22 cellular contexts compared by ENCODE assay signal in the genomic region with DNA sequence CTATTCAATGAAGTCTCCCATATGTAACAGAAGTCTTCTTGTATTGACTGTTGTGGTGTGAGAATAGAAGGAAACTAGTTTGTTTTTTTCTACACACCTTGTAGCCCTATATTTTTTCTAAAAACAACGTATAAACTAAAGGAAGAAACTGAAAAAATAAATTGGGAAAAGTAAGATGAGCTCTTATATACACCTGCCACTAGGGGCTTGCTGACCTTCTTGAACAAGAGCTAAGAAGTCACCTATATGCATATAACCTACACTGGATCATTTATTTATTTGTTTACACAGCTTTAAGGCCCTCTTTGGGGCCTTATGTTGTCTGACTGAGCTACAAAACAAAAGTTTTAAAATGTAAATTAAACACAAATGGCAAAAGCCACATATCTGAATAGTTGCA.
A peak's percentile ranks its signal among the peaks of the same experiment; 100 is the strongest.
DNase-seq lines count a peak whose midpoint lies in the region; ATAC-seq and TF ChIP-seq lines count a peak whose summit lies in the region.
"Had no signal": no experiment of that assay in that cellular context is flagged by ENCODE, and none has a peak within 500 bp of the region (broad histone marks: within the 10 kb centered on the region; RNA-seq: fewer than 3 reads in every experiment).

No MANE protein-coding gene starts in this region.

- H3K4me1 ChIP-seq in GM23248 (ENCODE audit: insufficient read depth) = no peaks in the 10 kb centered on the region
- H3K4me1 ChIP-seq in OCI-LY7 (ENCODE audit: insufficient read depth, low read length, poor library complexity, severe bottlenecking) = no peaks in the 10 kb centered on the region
- H3K4me1 ChIP-seq: esophagus squamous epithelium, heart right ventricle, upper lobe of left lung had no signal

- no peaks in the 10 kb centered on the region for H4K20me1 ChIP-seq in GM23248 (ENCODE audit: insufficient read depth)
- no peaks in the 10 kb centered on the region for H4K20me1 ChIP-seq in OCI-LY7 (ENCODE audit: insufficient read depth, low read length)

- no peaks in the 10 kb centered on the region for H3K36me3 ChIP-seq in GM23248 (ENCODE audit: low read depth)
- H3K36me3 ChIP-seq in OCI-LY7 (ENCODE audit: insufficient read depth, low read length) = no peaks in the 10 kb centered on the region
- H3K36me3 ChIP-seq: esophagus squamous epithelium, heart right ventricle, upper lobe of left lung had no signal

- no peaks in the 10 kb centered on the region for H3K36me3 Mint-ChIP-seq in activated naive CD4-positive, alpha-beta T cell treated with anti-CD3 and anti-CD28 coated beads, Interleukin-2, amount 10 ng/mL, durations not matched to agents 7 days and 5 days
- H3K36me3 Mint-ChIP-seq: CD8-positive, alpha-beta memory T cell had no signal

- H3F3A ChIP-seq in GM23248 (ENCODE audit: insufficient read depth) = no peaks in the 10 kb centered on the region

- peak; percentile 2 for DNase-seq in GM23248
- DNase-seq in OCI-LY7 (ENCODE audit: low spot score) = peak; percentile 1
- DNase-seq in fibroblast of mammary gland (ENCODE audit: low read depth) = peak; percentile 1
- DNase-seq in activated naive CD4-positive, alpha-beta T cell treated with anti-CD3 and anti-CD28 coated beads, Interleukin-2, amount 10 ng/mL, durations not matched to agents 7 days and 5 days = no peak
- no peak for DNase-seq in EL
- DNase-seq: ACHN; CD8-positive, alpha-beta memory T cell; esophagus squamous epithelium; heart right ventricle; kidney; NK-92 treated with Interleukin-12 subunit alpha and Interleukin-12 subunit beta, amount 100 ng/mL, for 24 hours; retina; Right ventricle myocardium superior; stimulated activated naive CD8-positive, alpha-beta T cell treated with anti-CD3 and anti-CD28 coated beads, Interleukin-15, Interleukin-2, amounts not matched to agents 100 U/mL and 50 U/mL, for 24 hours; T-helper 2 cell; upper lobe of left lung had no signal

- H3K4me3 Mint-ChIP-seq in activated naive CD4-positive, alpha-beta T cell treated with anti-CD3 and anti-CD28 coated beads, Interleukin-2, amount 10 ng/mL, durations not matched to agents 7 days and 5 days = no peak overlapping the region
- H3K4me3 Mint-ChIP-seq: CD8-positive, alpha-beta memory T cell had no signal

- no peaks in the 10 kb centered on the region for H3K4me1 Mint-ChIP-seq in activated naive CD4-positive, alpha-beta T cell treated with anti-CD3 and anti-CD28 coated beads, Interleukin-2, amount 10 ng/mL, durations not matched to agents 7 days and 5 days
- H3K4me1 Mint-ChIP-seq: CD8-positive, alpha-beta memory T cell had no signal

- no peaks in the 10 kb centered on the region for H3K9me3 Mint-ChIP-seq in activated naive CD4-positive, alpha-beta T cell treated with anti-CD3 and anti-CD28 coated beads, Interleukin-2, amount 10 ng/mL, durations not matched to agents 7 days and 5 days
- H3K9me3 Mint-ChIP-seq: activated T-helper 2 cell treated with anti-CD3 and anti-CD28 coated beads, Interferon-gamma antibody, Interleukin-2, Interleukin-4, amounts not matched to agents 10 μg/mL and 5 μg/mL and 100 μg/mL, durations not matched to agents 14 hours and 24 hours and 36 hours had no signal

- H3K9me3 ChIP-seq in GM23248 (ENCODE audit: low read depth) = no peaks in the 10 kb centered on the region
- H3K9me3 ChIP-seq in OCI-LY7 (ENCODE audit: low read length) = no peaks in the 10 kb centered on the region
- H3K9me3 ChIP-seq: esophagus squamous epithelium, heart right ventricle, upper lobe of left lung had no signal

- in situ Hi-C loops in GM23248 (cut with MboI) = no loop called here

- TF ChIP-seq CTCF in 22Rv1 (IDR thresholded peaks at IDR 0.05) = peak; percentile 40; the same call in 1 of the 2 replicates
- TF ChIP-seq CTCF in OCI-LY7 (conservative IDR thresholded peaks at IDR 0.05; ENCODE audit: low read length) = peak; percentile 67
- TF ChIP-seq CTCF in fibroblast of mammary gland (conservative IDR thresholded peaks at IDR 0.05; ENCODE audit: control insufficient read depth, insufficient read depth, low read depth, low read length) = peak; percentile 26

- H3K9ac ChIP-seq in GM23248 = no peak overlapping the region
- H3K9ac ChIP-seq: KMS-11 had no signal

- CTCF ChIA-PET in OCI-LY7 (lab: Charles Lee; ENCODE audit: unreplicated experiment) = no interaction called here
- CTCF ChIA-PET in activated naive CD4-positive, alpha-beta T cell treated with anti-CD3 and anti-CD28 coated beads, Interleukin-2, amount 10 ng/mL, durations not matched to agents 7 days and 5 days (lab: Charles Lee) = no interaction called here

- BruUV-seq in OCI-LY7 (replicated peaks; lab: Mats Ljungman, UMichigan) = no TSS peak

- no peaks in the 10 kb centered on the region for H3K9me2 ChIP-seq in GM23248 (ENCODE audit: insufficient read depth)
- no peaks in the 10 kb centered on the region for H3K9me2 ChIP-seq in OCI-LY7 (ENCODE audit: insufficient read depth, low read length)

- H3K79me2 ChIP-seq in GM23248 (ENCODE audit: insufficient read depth) = no peaks in the 10 kb centered on the region
- no peaks in the 10 kb centered on the region for H3K79me2 ChIP-seq in OCI-LY7 (ENCODE audit: insufficient read depth, low read depth, low read length)

- H3K27ac ChIP-seq in 22Rv1 (no peak overlapping the region), GM23248 (no peak overlapping the region), OCI-LY7 (ENCODE audit: low read depth, low read length, poor library complexity, severe bottlenecking) (no peak overlapping the region)
- H3K27ac ChIP-seq: esophagus squamous epithelium, heart right ventricle, KMS-11, upper lobe of left lung had no signal

- intact Hi-C loops in OCI-LY7 (cut with micrococcal nuclease; ENCODE audit: unreplicated experiment) = no loop called here

- H2AFZ ChIP-seq in GM23248 = no peak overlapping the region
- H2AFZ ChIP-seq in OCI-LY7 (ENCODE audit: low read length) = no peak overlapping the region

- H3K27me3 ChIP-seq in GM23248 (replicated peaks; ENCODE audit: insufficient read depth) = no peaks in the 10 kb centered on the region
- H3K27me3 ChIP-seq: esophagus squamous epithelium, upper lobe of left lung had no signal

- POLR2A ChIA-PET in OCI-LY7 (lab: Charles Lee) = no interaction called here

- H3K27me3 Mint-ChIP-seq in activated naive CD4-positive, alpha-beta T cell treated with anti-CD3 and anti-CD28 coated beads, Interleukin-2, amount 10 ng/mL, durations not matched to agents 7 days and 5 days = no peaks in the 10 kb centered on the region

- 13 to 35% methylated on average over 1 of the region's 1 CpG for WGBS in GM23248 (ENCODE audit: low coverage in 1 of 2, low lambda C conversion rate in 2 of 2, missing lambda C conversion rate in 2 of 2), 2 experiments

- H3K4me3 ChIP-seq in GM23248 (no peak overlapping the region), OCI-LY7 (ENCODE audit: low read depth, low read length, poor library complexity, severe bottlenecking) (no peak overlapping the region), fibroblast of mammary gland (ENCODE audit: control insufficient read depth, low read depth, low read length) (no peak overlapping the region)
- H3K4me3 ChIP-seq: esophagus squamous epithelium, heart right ventricle, upper lobe of left lung had no signal

- no peak overlapping the region for H3K27ac Mint-ChIP-seq in activated naive CD4-positive, alpha-beta T cell treated with anti-CD3 and anti-CD28 coated beads, Interleukin-2, amount 10 ng/mL, durations not matched to agents 7 days and 5 days
- H3K27ac Mint-ChIP-seq: activated T-helper 2 cell treated with anti-CD3 and anti-CD28 coated beads, Interferon-gamma antibody, Interleukin-2, Interleukin-4, amounts not matched to agents 10 μg/mL and 5 μg/mL and 100 μg/mL, durations not matched to agents 14 hours and 24 hours and 36 hours; CD8-positive, alpha-beta memory T cell had no signal

- no peak overlapping the region for H3K4me2 ChIP-seq in GM23248 (ENCODE audit: unreplicated experiment)
- H3K4me2 ChIP-seq in OCI-LY7 (ENCODE audit: low read length) = no peak overlapping the region
- H3K4me2 ChIP-seq: KMS-11 had no signal

- ATAC-seq in HG02798 (IDR thresholded peaks at IDR 0.05; ENCODE audit: poor library complexity, unreplicated experiment) = no peak
- ATAC-seq in GM21381 (IDR thresholded peaks at IDR 0.05; ENCODE audit: unreplicated experiment) = no peak
- ATAC-seq: activated CD4-positive, CD25-positive, alpha-beta regulatory T cell treated with anti-CD3 and anti-CD28 coated beads, Interleukin-2, amount 50 U/mL, for 24 hours; heart right ventricle; stimulated activated naive CD8-positive, alpha-beta T cell treated with anti-CD3 and anti-CD28 coated beads, Interleukin-15, Interleukin-2, amounts not matched to agents 100 U/mL and 50 U/mL, for 24 hours had no signal

Comparison
In these comparisons a context has a peak if more than half of its experiments do, and no peak if none do; other contexts are left out.
1. DNase-seq: peak in GM23248 (single experiment), OCI-LY7 (single experiment) and fibroblast of mammary gland (single experiment); none in activated naive CD4-positive, alpha-beta T cell treated with anti-CD3 and anti-CD28 coated beads, Interleukin-2, amount 10 ng/mL, durations not matched to agents 7 days and 5 days (single experiment) and EL (single experiment).
2. Peak in every context shown above with its lines, with median percentiles within 50 percentile points of each other: CTCF ChIP-seq.